1 cellular context compared by ENCODE assay signal in genomic region chr6:167748046-167748445, GRCh38.
TF ChIP-seq lines count a peak whose summit lies in the region.

No MANE protein-coding gene starts in this region.

TF ChIP-seq in GM23338, 12 proteins besides CTCF, POLR2A, EP300 and RAD21 (continued from another document):
- TF ChIP-seq, protein P1, sequence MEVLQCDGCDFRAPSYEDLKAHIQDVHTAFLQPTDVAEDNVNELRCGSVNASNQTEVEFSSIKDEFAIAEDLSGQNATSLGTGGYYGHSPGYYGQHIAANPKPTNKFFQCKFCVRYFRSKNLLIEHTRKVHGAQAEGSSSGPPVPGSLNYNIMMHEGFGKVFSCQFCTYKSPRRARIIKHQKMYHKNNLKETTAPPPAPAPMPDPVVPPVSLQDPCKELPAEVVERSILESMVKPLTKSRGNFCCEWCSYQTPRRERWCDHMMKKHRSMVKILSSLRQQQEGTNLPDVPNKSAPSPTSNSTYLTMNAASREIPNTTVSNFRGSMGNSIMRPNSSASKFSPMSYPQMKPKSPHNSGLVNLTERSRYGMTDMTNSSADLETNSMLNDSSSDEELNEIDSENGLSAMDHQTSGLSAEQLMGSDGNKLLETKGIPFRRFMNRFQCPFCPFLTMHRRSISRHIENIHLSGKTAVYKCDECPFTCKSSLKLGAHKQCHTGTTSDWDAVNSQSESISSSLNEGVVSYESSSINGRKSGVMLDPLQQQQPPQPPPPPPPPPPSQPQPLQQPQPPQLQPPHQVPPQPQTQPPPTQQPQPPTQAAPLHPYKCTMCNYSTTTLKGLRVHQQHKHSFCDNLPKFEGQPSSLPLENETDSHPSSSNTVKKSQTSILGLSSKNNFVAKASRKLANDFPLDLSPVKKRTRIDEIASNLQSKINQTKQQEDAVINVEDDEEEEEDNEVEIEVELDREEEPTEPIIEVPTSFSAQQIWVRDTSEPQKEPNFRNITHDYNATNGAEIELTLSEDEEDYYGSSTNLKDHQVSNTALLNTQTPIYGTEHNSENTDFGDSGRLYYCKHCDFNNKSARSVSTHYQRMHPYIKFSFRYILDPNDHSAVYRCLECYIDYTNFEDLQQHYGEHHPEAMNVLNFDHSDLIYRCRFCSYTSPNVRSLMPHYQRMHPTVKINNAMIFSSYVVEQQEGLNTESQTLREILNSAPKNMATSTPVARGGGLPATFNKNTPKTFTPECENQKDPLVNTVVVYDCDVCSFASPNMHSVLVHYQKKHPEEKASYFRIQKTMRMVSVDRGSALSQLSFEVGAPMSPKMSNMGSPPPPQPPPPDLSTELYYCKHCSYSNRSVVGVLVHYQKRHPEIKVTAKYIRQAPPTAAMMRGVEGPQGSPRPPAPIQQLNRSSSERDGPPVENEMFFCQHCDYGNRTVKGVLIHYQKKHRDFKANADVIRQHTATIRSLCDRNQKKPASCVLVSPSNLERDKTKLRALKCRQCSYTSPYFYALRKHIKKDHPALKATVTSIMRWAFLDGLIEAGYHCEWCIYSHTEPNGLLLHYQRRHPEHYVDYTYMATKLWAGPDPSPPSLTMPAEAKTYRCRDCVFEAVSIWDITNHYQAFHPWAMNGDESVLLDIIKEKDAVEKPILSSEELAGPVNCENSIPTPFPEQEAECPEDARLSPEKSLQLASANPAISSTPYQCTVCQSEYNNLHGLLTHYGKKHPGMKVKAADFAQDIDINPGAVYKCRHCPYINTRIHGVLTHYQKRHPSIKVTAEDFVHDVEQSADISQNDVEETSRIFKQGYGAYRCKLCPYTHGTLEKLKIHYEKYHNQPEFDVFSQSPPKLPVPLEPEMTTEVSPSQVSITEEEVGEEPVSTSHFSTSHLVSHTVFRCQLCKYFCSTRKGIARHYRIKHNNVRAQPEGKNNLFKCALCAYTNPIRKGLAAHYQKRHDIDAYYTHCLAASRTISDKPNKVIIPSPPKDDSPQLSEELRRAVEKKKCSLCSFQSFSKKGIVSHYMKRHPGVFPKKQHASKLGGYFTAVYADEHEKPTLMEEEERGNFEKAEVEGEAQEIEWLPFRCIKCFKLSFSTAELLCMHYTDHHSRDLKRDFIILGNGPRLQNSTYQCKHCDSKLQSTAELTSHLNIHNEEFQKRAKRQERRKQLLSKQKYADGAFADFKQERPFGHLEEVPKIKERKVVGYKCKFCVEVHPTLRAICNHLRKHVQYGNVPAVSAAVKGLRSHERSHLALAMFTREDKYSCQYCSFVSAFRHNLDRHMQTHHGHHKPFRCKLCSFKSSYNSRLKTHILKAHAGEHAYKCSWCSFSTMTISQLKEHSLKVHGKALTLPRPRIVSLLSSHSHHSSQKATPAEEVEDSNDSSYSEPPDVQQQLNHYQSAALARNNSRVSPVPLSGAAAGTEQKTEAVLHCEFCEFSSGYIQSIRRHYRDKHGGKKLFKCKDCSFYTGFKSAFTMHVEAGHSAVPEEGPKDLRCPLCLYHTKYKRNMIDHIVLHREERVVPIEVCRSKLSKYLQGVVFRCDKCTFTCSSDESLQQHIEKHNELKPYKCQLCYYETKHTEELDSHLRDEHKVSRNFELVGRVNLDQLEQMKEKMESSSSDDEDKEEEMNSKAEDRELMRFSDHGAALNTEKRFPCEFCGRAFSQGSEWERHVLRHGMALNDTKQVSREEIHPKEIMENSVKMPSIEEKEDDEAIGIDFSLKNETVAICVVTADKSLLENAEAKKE (CRISPR knock-in tag; IDR thresholded peaks at IDR 0.05) = no peak
- TF ChIP-seq JUNB (IDR thresholded peaks at IDR 0.05; ENCODE audit: unreplicated experiment) (no peak), STAT1 (IDR thresholded peaks at IDR 0.05; ENCODE audit: unreplicated experiment) (no peak), CREB1 (CRISPR knock-in tag; IDR thresholded peaks at IDR 0.05; ENCODE audit: low read depth) (no peak)
